11 cellular contexts compared by ENCODE assay signal in genomic region chr3:170622369-170623159, GRCh38. TPM values are rescaled to one million over a fixed set of nuclear protein-coding genes. Genes with fewer than 3 reads are reported as not detected.
DNase-seq lines count a peak whose midpoint lies in the region; ATAC-seq and TF ChIP-seq lines count a peak whose summit lies in the region.
"Had no signal": no experiment of that assay in that cellular context is flagged by ENCODE, and none has a peak within 500 bp of the region (broad histone marks: within the 10 kb centered on the region; RNA-seq: fewer than 3 reads in every experiment).

No MANE protein-coding gene starts in this region.

- H3K4ac ChIP-seq in trophoblast cell (ENCODE audit: low read depth, low read length): no peak overlapping the region

- H3K23ac ChIP-seq in trophoblast cell (ENCODE audit: low read length): no peak overlapping the region

- peaks cover 2 to 6% of the 10 kb centered on the region in 2 donors for H3K9me3 Mint-ChIP-seq in activated T-cell treated with anti-CD3 and anti-CD28 coated beads, Interleukin-2, amount 50 U/mL, for 72 hours

- no peaks in the 10 kb centered on the region for H3K4me1 Mint-ChIP-seq in activated T-cell treated with anti-CD3 and anti-CD28 coated beads, Interleukin-2, amount 50 U/mL, for 72 hours (ENCODE audit: low read depth)
- H3K4me1 Mint-ChIP-seq: activated CD8-positive, alpha-beta memory T cell treated with anti-CD3 and anti-CD28 coated beads, Interleukin-2, amount 10 ng/mL, durations not matched to agents 7 days and 5 days had no signal

- no peaks in the 10 kb centered on the region for H3K27me3 ChIP-seq in trophoblast cell (ENCODE audit: insufficient read depth, low read length)

- peak overlapping the region; percentile 26 for H4K91ac ChIP-seq in trophoblast cell (ENCODE audit: low read depth, low read length)

- H4K8ac ChIP-seq in trophoblast cell (ENCODE audit: low read depth, low read length): no peak overlapping the region

- H3K27ac Mint-ChIP-seq in activated T-cell treated with anti-CD3 and anti-CD28 coated beads, Interleukin-2, amount 50 U/mL, for 72 hours: no peak overlapping the region
- H3K27ac Mint-ChIP-seq: activated CD8-positive, alpha-beta memory T cell treated with anti-CD3 and anti-CD28 coated beads, Interleukin-2, amount 10 ng/mL, durations not matched to agents 7 days and 5 days had no signal

- no peak overlapping the region for H3K18ac ChIP-seq in trophoblast cell (ENCODE audit: low read length)

- H2AK5ac ChIP-seq in trophoblast cell (ENCODE audit: low read length): no peak overlapping the region

- H3K79me2 ChIP-seq in trophoblast cell (ENCODE audit: control insufficient read depth, insufficient read depth, low read length, poor library complexity): no peaks in the 10 kb centered on the region

- no peak overlapping the region for H4K12ac ChIP-seq in trophoblast cell (ENCODE audit: low read depth, low read length)

- H3K4me3 ChIP-seq in foreskin fibroblast (ENCODE audit: low read depth in 1 of 2, low read length in 2 of 2) (no peak overlapping the region), trophoblast cell (ENCODE audit: low read depth, low read length) (no peak overlapping the region)

- no peak for TF ChIP-seq CTCF in foreskin fibroblast (IDR thresholded peaks at IDR 0.05; ENCODE audit: low read depth, low read length)

- no peak overlapping the region for H3K9ac ChIP-seq in trophoblast cell (ENCODE audit: low read length)

- H3K14ac ChIP-seq in trophoblast cell (ENCODE audit: low read length): no peak overlapping the region

- peaks cover 4% of the 10 kb centered on the region for H3K9me3 ChIP-seq in trophoblast cell (ENCODE audit: insufficient read depth, low read depth, low read length)

- H2AFZ ChIP-seq in trophoblast cell (ENCODE audit: insufficient read depth, low read length, poor library complexity): no peak overlapping the region

- peak overlapping the region; percentile 37 for H2BK5ac ChIP-seq in trophoblast cell (ENCODE audit: low read depth, low read length, poor library complexity)

- H3K4me1 ChIP-seq in trophoblast cell (ENCODE audit: control insufficient read depth in 1 of 2, insufficient read depth in 2 of 2, low read length in 2 of 2): peaks cover 3 to 11% of the 10 kb centered on the region in 2 experiments

- H3K27me3 Mint-ChIP-seq in activated T-cell treated with anti-CD3 and anti-CD28 coated beads, Interleukin-2, amount 50 U/mL, for 72 hours (ENCODE audit: low read depth): peaks cover 44% of the 10 kb centered on the region

- H2BK12ac ChIP-seq in trophoblast cell (ENCODE audit: low read length): no peak overlapping the region

- DNase-seq in ELF-1 (ENCODE audit: low read depth, low spot score) (peak; percentile 85), NCI-H524 treated with DMSO at 0.1 percent for 48 hours (lab: John Stamatoyannopoulos, UW) (peak; percentile 95), foreskin fibroblast (peak; percentile 98 to 99), trophoblast cell (peak; percentile 11 to 46)
- DNase-seq in activated T-cell treated with anti-CD3 and anti-CD28 coated beads, Interleukin-2, amount 50 U/mL, for 72 hours: no peak
- DNase-seq in activated CD8-positive, alpha-beta memory T cell treated with anti-CD3 and anti-CD28 coated beads for 24 hours: no peak
- DNase-seq: activated CD8-positive, alpha-beta memory T cell treated with anti-CD3 and anti-CD28 coated beads, Interleukin-2, amount 10 ng/mL, durations not matched to agents 7 days and 5 days; effector memory CD4-positive, alpha-beta T cell; RPMI8226 had no signal

- no peaks in the 10 kb centered on the region for H3K36me3 ChIP-seq in trophoblast cell (ENCODE audit: control insufficient read depth in 1 of 2, insufficient read depth in 2 of 2, low read length in 2 of 2)

- no peak overlapping the region for H3K4me3 Mint-ChIP-seq in activated T-cell treated with anti-CD3 and anti-CD28 coated beads, Interleukin-2, amount 50 U/mL, for 72 hours
- H3K4me3 Mint-ChIP-seq: activated CD8-positive, alpha-beta memory T cell treated with anti-CD3 and anti-CD28 coated beads, Interleukin-2, amount 10 ng/mL, durations not matched to agents 7 days and 5 days had no signal

- no peak overlapping the region for H3K4me2 ChIP-seq in trophoblast cell (ENCODE audit: low read length)

- no peak for ATAC-seq in activated T-cell treated with anti-CD3 and anti-CD28 coated beads, Interleukin-2, amount 50 U/mL, for 72 hours (replicated peaks in 1 of 2)
- ATAC-seq in HG03196 (IDR thresholded peaks at IDR 0.05; ENCODE audit: unreplicated experiment) (no peak), HG02970 (IDR thresholded peaks at IDR 0.05; ENCODE audit: low FRiP score, unreplicated experiment) (no peak)
- ATAC-seq: activated CD8-positive, alpha-beta memory T cell treated with anti-CD3 and anti-CD28 coated beads, Interleukin-2, amount 10 ng/mL, durations not matched to agents 7 days and 5 days had no signal

- H3K27ac ChIP-seq in trophoblast cell (ENCODE audit: low read depth, low read length): peak overlapping the region; percentile 52

- H3K36me3 Mint-ChIP-seq in activated T-cell treated with anti-CD3 and anti-CD28 coated beads, Interleukin-2, amount 50 U/mL, for 72 hours (ENCODE audit: insufficient read depth in 2 of 2): peaks cover 0 to 2% of the 10 kb centered on the region in 2 donors
- H3K36me3 Mint-ChIP-seq: activated CD8-positive, alpha-beta memory T cell treated with anti-CD3 and anti-CD28 coated beads, Interleukin-2, amount 10 ng/mL, durations not matched to agents 7 days and 5 days had no signal

- no peaks in the 10 kb centered on the region for H3K79me1 ChIP-seq in trophoblast cell (ENCODE audit: low read length)

- no peak overlapping the region for H2BK120ac ChIP-seq in trophoblast cell (ENCODE audit: insufficient read depth, low read length, poor library complexity)

- no CpG with 5 or more reads among the region's 5 CpGs for WGBS in trophoblast cell (ENCODE audit: extremely low coverage, insufficient coverage, insufficient read length)

RNA-seq across cellular contexts. Expression of gene SLC7A14, which starts 36.7 kb away (rescaled TPM):
- polyA plus RNA-seq in trophoblast cell (2013): under 0.01 and 0.01 TPM in 2 replicates
- total RNA-seq in activated T-cell treated with anti-CD3 and anti-CD28 coated beads, Interleukin-2, amount 50 U/mL, for 72 hours: not detected
- total RNA-seq: activated CD8-positive, alpha-beta memory T cell treated with anti-CD3 and anti-CD28 coated beads, Interleukin-2, amount 10 ng/mL, durations not matched to agents 7 days and 5 days had no signal

Comparison
In these comparisons a context has a peak if more than half of its experiments do, and no peak if none do; other contexts are left out.
1. DNase-seq: peak in ELF-1 (single experiment), NCI-H524 treated with DMSO at 0.1 percent for 48 hours (single experiment), foreskin fibroblast (2 of 2) and trophoblast cell (2 of 2); none in activated T-cell treated with anti-CD3 and anti-CD28 coated beads, Interleukin-2, amount 50 U/mL, for 72 hours (0 of 2) and activated CD8-positive, alpha-beta memory T cell treated with anti-CD3 and anti-CD28 coated beads for 24 hours (single experiment).